8 cellular contexts compared by ENCODE assay signal in genomic region chr2:240566203-240567136, GRCh38. TPM values are rescaled to one million over a fixed set of nuclear protein-coding genes. Genes with fewer than 3 reads are reported as not detected.
DNase-seq lines count a peak whose midpoint lies in the region; ATAC-seq and TF ChIP-seq lines count a peak whose summit lies in the region.

No MANE protein-coding gene starts in this region.

- H4K20me1 ChIP-seq in PC-3 (ENCODE audit: low read length): no peaks in the 10 kb centered on the region

- intact Hi-C loops in PC-3 (cut with micrococcal nuclease) (no loop called here), esophagus squamous epithelium (cut with DNase I) (no loop called here), natural killer cell (cut with micrococcal nuclease) (loop anchor here (1.0 to 10.0 kb wide), 5 partner anchors 20 to 876 kb away; partner anchors contain the start of genes CAPN10, GPR35, HDLBP and SEPTIN2)

- peak in 3 of 4 donors; percentile 33 to 79 (median 51) for TF ChIP-seq POLR2A in esophagus squamous epithelium (IDR thresholded peaks at IDR 0.05)

- H3K4me3 Mint-ChIP-seq in activated T-cell treated with anti-CD3 and anti-CD28 coated beads, Interleukin-2, amount 50 U/mL, for 4 hours: peak overlapping the region; percentile 87
- H3K4me3 Mint-ChIP-seq in natural killer cell: peak overlapping the region; percentile 96

- H3K79me2 ChIP-seq in PC-3 (ENCODE audit: low read length): peaks cover 35% of the 10 kb centered on the region

- H3K27ac ChIP-seq in PC-3 (ENCODE audit: low read length) (peak overlapping the region; percentile 92), esophagus squamous epithelium (peak overlapping the region; percentile 92 to 98 (median 97))

- peak; percentile 61 for TF ChIP-seq CTCF in PC-3 (conservative IDR thresholded peaks at IDR 0.05; ENCODE audit: low read depth, low read length)
- peak; percentile 72 to 97 (median 83) for TF ChIP-seq CTCF in esophagus squamous epithelium (IDR thresholded peaks at IDR 0.05)
- peak; percentile 98 for TF ChIP-seq CTCF in natural killer cell (IDR thresholded peaks at IDR 0.05)

- H3K36me3 ChIP-seq in PC-3 (ENCODE audit: low read depth, low read length): no peaks in the 10 kb centered on the region; the same call in 1 of the 2 replicates
- peaks cover 0 to 10% (median 0%) of the 10 kb centered on the region in 3 donors for H3K36me3 ChIP-seq in esophagus squamous epithelium

- H3K4me3 ChIP-seq in PC-3 (ENCODE audit: low read length) (peak overlapping the region; percentile 78), esophagus squamous epithelium (peak overlapping the region; percentile 25 to 94 (median 75))

- no peaks in the 10 kb centered on the region for H3K9me2 ChIP-seq in PC-3 (replicated peaks; ENCODE audit: low read length)

- peaks cover 81% of the 10 kb centered on the region for H3K4me1 Mint-ChIP-seq in activated T-cell treated with anti-CD3 and anti-CD28 coated beads, Interleukin-2, amount 50 U/mL, for 4 hours (ENCODE audit: low read depth)
- peaks cover 69 to 79% of the 10 kb centered on the region in 2 donors for H3K4me1 Mint-ChIP-seq in natural killer cell

- H3K4me2 ChIP-seq in PC-3 (ENCODE audit: low read length): peak overlapping the region; percentile 99

- CTCF ChIA-PET in PC-3 (lab: Charles Lee): interaction anchor here (0.6 to 1.9 kb wide), 7 partner anchors 14 to 1559 kb away, joined by 3 to 31 read pairs (median 4); partner anchors contain the start of gene CAPN10

- no peaks in the 10 kb centered on the region for H3K27me3 Mint-ChIP-seq in activated T-cell treated with anti-CD3 and anti-CD28 coated beads, Interleukin-2, amount 50 U/mL, for 4 hours (ENCODE audit: low read depth)
- no peaks in the 10 kb centered on the region for H3K27me3 Mint-ChIP-seq in natural killer cell (ENCODE audit: low read depth in 2 of 2)

- H3K9me3 ChIP-seq in PC-3 (ENCODE audit: low read length): no peaks in the 10 kb centered on the region
- H3K9me3 ChIP-seq in esophagus squamous epithelium: no peaks in the 10 kb centered on the region

- WGBS in esophagus squamous epithelium, 2 donors: 44% methylated on average over 5 of the region's 53 CpGs; no CpG with 5 or more reads in 1 of the 2 donors

- H3K4me1 ChIP-seq in PC-3 (ENCODE audit: insufficient read depth, low read length): peaks cover 56% of the 10 kb centered on the region
- H3K4me1 ChIP-seq in esophagus squamous epithelium: peaks cover 56 to 90% (median 57%) of the 10 kb centered on the region in 3 donors

- POLR2A ChIA-PET in PC-3 (lab: Charles Lee; ENCODE audit: unreplicated experiment): interaction anchor here (0.6 to 1.9 kb wide), 3 partner anchors 13 to 773 kb away, joined by 3 to 8 read pairs (median 8); no protein-coding TSS in a partner anchor

- peak overlapping the region; percentile 66 for H3K9ac ChIP-seq in PC-3 (ENCODE audit: low read length)

- H3K27ac Mint-ChIP-seq in natural killer cell: peak overlapping the region; percentile 99

- DNase-seq in DMS 273 treated with DMSO at 0.1 percent for 48 hours (lab: John Stamatoyannopoulos, UW): peak; percentile 36
- peak in 74 of 76 experiments; percentile 45 to 95 (median 89) for DNase-seq in HUDEP-2 (lab: John Stamatoyannopoulos, UW; ENCODE audit: unreplicated experiment in 76 of 76)
- DNase-seq in PC-3: peak; percentile 81
- DNase-seq in activated T-cell treated with anti-CD3 and anti-CD28 coated beads, Interleukin-2, amount 50 U/mL, for 4 hours: peak; percentile 94
- DNase-seq in esophagus squamous epithelium (lab: John Stamatoyannopoulos, UW): peak; percentile 81
- peak; percentile 91 for DNase-seq in natural killer cell
- peak; percentile 98 for DNase-seq in stimulated activated naive CD8-positive, alpha-beta T cell treated with anti-CD3 and anti-CD28 coated beads, Interleukin-15, Interleukin-2, amounts not matched to agents 100 U/mL and 50 U/mL, for 24 hours

- peaks cover under 1% of the 10 kb centered on the region for H3F3A ChIP-seq in PC-3 (ENCODE audit: low read length, unreplicated experiment)

- BruUV-seq in PC-3 (replicated peaks; lab: Mats Ljungman, UMichigan): no TSS peak

- H2AFZ ChIP-seq in PC-3 (ENCODE audit: low read length): peak overlapping the region; percentile 71

- no peaks in the 10 kb centered on the region for H3K27me3 ChIP-seq in PC-3 (ENCODE audit: low read length)
- no peaks in the 10 kb centered on the region for H3K27me3 ChIP-seq in esophagus squamous epithelium

- peaks cover 8% of the 10 kb centered on the region for H3K36me3 Mint-ChIP-seq in activated T-cell treated with anti-CD3 and anti-CD28 coated beads, Interleukin-2, amount 50 U/mL, for 4 hours (ENCODE audit: insufficient read depth)
- no peaks in the 10 kb centered on the region for H3K36me3 Mint-ChIP-seq in natural killer cell

- no peaks in the 10 kb centered on the region for H3K9me3 Mint-ChIP-seq in activated T-cell treated with anti-CD3 and anti-CD28 coated beads, Interleukin-2, amount 50 U/mL, for 4 hours
- no peaks in the 10 kb centered on the region for H3K9me3 Mint-ChIP-seq in natural killer cell

- ATAC-seq in GM21367 (IDR thresholded peaks at IDR 0.05; ENCODE audit: unreplicated experiment): peak; percentile 47
- ATAC-seq in PC-3: peak; percentile 60
- ATAC-seq in activated T-cell treated with anti-CD3 and anti-CD28 coated beads, Interleukin-2, amount 50 U/mL, for 4 hours: peak; percentile 64 to 70
- ATAC-seq in natural killer cell: peak; percentile 56 to 80 (median 63)
- peak; percentile 69 for ATAC-seq in stimulated activated naive CD8-positive, alpha-beta T cell treated with anti-CD3 and anti-CD28 coated beads, Interleukin-15, Interleukin-2, amounts not matched to agents 100 U/mL and 50 U/mL, for 24 hours

RNA-seq across cellular contexts. Expression of gene RNPEPL1, which starts 1.8 kb away (rescaled TPM):
- total RNA-seq in PC-3 (2014; rRNA removed): 25.8 and 44.5 TPM in 2 replicates
- 10 to 100 TPM; 40.9 to 46.0 (median 42.9) TPM for total RNA-seq in activated T-cell treated with anti-CD3 and anti-CD28 coated beads, Interleukin-2, amount 50 U/mL, for 4 hours
- total RNA-seq in esophagus squamous epithelium: 10 to 100 TPM; 41.9 to 96.5 (median 48.1) TPM
- 100 to 1,000 TPM; 145 to 167 (median 164) TPM for total RNA-seq in natural killer cell

RNA-seq across cellular contexts. Expression of gene DUSP28, which starts 6.3 kb away (rescaled TPM):
- total RNA-seq in PC-3 (2014; rRNA removed): 8.3 and 11.9 TPM in 2 replicates
- 1 to 10 TPM; 5.7 to 6.1 (median 5.9) TPM for total RNA-seq in activated T-cell treated with anti-CD3 and anti-CD28 coated beads, Interleukin-2, amount 50 U/mL, for 4 hours
- 10 to 100 TPM in 1 of 4 donors, 1 to 10 TPM in 3; 2.0 to 10.5 (median 5.3) TPM for total RNA-seq in esophagus squamous epithelium
- 10 to 100 TPM; 13.5 to 25.2 (median 18.5) TPM for total RNA-seq in natural killer cell

RNA-seq across cellular contexts. Expression of gene ANKMY1, which starts 8.7 kb away (rescaled TPM):
- 10.2 and 19.5 TPM in 2 replicates for total RNA-seq in PC-3 (2014; rRNA removed)
- total RNA-seq in activated T-cell treated with anti-CD3 and anti-CD28 coated beads, Interleukin-2, amount 50 U/mL, for 4 hours: 10 to 100 TPM; 15.7 to 17.2 (median 15.8) TPM
- 10 to 100 TPM in 3 of 4 donors, 1 to 10 TPM in 1; 8.2 to 23.8 (median 17.1) TPM for total RNA-seq in esophagus squamous epithelium
- 10 to 100 TPM; 43.8 to 51.5 (median 46.6) TPM for total RNA-seq in natural killer cell

RNA-seq across cellular contexts. Expression of gene CAPN10, which starts 20.1 kb away (rescaled TPM):
- 32.2 and 40.1 TPM in 2 replicates for total RNA-seq in PC-3 (2014; rRNA removed)
- total RNA-seq in activated T-cell treated with anti-CD3 and anti-CD28 coated beads, Interleukin-2, amount 50 U/mL, for 4 hours: 10 to 100 TPM; 38.2 to 43.4 (median 41.1) TPM
- total RNA-seq in esophagus squamous epithelium: 10 to 100 TPM in 3 of 4 donors, 1 to 10 TPM in 1; 9.9 to 23.3 (median 13.7) TPM
- 10 to 100 TPM; 69.3 to 95.1 (median 91.0) TPM for total RNA-seq in natural killer cell

RNA-seq across cellular contexts. Expression of gene GPR35, which starts 58.8 kb away (rescaled TPM):
- total RNA-seq in PC-3 (2014; rRNA removed) (2.4 and 5.2 TPM in 2 replicates), esophagus squamous epithelium (1 to 10 TPM in 3 of 4 donors, under 1 TPM in 1; 0.31 to 3.2 (median 1.3) TPM), natural killer cell (10 to 100 TPM; 10.6 to 19.7 (median 15.7) TPM)
- 1 to 10 TPM; 3.0 to 3.5 (median 3.3) TPM for total RNA-seq in activated T-cell treated with anti-CD3 and anti-CD28 coated beads, Interleukin-2, amount 50 U/mL, for 4 hours

Comparison
In these comparisons a context has a peak if more than half of its experiments do, and no peak if none do; other contexts are left out.
1. Peak in every context shown above with its lines: DNase-seq, ATAC-seq, H3K4me3 ChIP-seq and H3K27ac ChIP-seq.
2. DNase-seq: peak in every context shown above with its lines; median percentile 98 in stimulated activated naive CD8-positive, alpha-beta T cell treated with anti-CD3 and anti-CD28 coated beads, Interleukin-15, Interleukin-2, amounts not matched to agents 100 U/mL and 50 U/mL, for 24 hours; 94 in activated T-cell treated with anti-CD3 and anti-CD28 coated beads, Interleukin-2, amount 50 U/mL, for 4 hours; 91 in natural killer cell; 89 in HUDEP-2; 81 in PC-3; 81 in esophagus squamous epithelium; 36 in DMS 273 treated with DMSO at 0.1 percent for 48 hours.